ENCODE assay signal across 11 cellular contexts in the genomic region with DNA sequence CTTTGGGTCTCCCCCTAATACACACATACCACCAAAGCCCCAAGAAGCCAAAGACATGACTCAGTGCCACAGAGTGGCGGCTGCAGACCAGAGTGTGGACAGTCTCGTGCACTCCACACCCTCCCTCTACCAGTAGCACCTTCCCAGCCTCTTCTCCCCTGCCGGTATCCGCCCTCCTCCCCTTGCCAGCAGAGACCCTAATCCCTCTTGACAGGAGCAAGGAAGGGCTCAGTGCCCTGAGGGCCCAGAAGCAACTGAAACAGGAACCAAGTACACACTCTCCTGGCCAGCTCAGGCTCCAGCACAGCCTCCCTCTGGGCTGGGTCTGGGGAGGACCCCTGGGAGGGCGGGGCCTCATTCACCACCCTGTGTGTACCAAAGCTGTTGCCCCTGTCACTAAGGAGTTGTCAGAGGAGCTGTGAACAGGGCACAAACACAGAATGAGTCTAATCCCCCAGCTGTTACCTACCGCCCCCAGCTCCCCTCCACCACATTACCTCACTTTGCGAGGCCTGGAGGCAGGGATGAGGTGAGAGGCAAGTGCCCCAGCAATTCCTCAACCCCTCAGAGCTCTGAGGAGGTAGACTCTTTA. TPM values are rescaled to one million over a fixed set of nuclear protein-coding genes. Genes with fewer than 3 reads are reported as not detected.
DNase-seq lines count a peak whose midpoint lies in the region; ATAC-seq and TF ChIP-seq lines count a peak whose summit lies in the region.
"Had no signal": no experiment of that assay in that cellular context is flagged by ENCODE, and none has a peak within 500 bp of the region (broad histone marks: within the 10 kb centered on the region; RNA-seq: fewer than 3 reads in every experiment).

No MANE protein-coding gene starts in this region.

- H3K4me1 Mint-ChIP-seq in stimulated activated naive CD8-positive, alpha-beta T cell treated with anti-CD3 and anti-CD28 coated beads, Interleukin-15, Interleukin-2, amounts not matched to agents 100 ng/mL and 50 ng/mL, for 24 hours (ENCODE audit: low read depth), result peaks cover 20% of the 10 kb centered on the region
- H3K4me1 Mint-ChIP-seq in nephron progenitor cell, result peaks cover 74% of the 10 kb centered on the region

- peaks cover 38% of the 10 kb centered on the region for H3K36me3 Mint-ChIP-seq in stimulated activated naive CD8-positive, alpha-beta T cell treated with anti-CD3 and anti-CD28 coated beads, Interleukin-15, Interleukin-2, amounts not matched to agents 100 ng/mL and 50 ng/mL, for 24 hours (ENCODE audit: low read depth)
- H3K36me3 Mint-ChIP-seq in nephron progenitor cell (ENCODE audit: low read depth), result peaks cover 19% of the 10 kb centered on the region

- H3K27me3 ChIP-seq in dorsolateral prefrontal cortex, result no peaks in the 10 kb centered on the region

- H3K27ac Mint-ChIP-seq in stimulated activated naive CD8-positive, alpha-beta T cell treated with anti-CD3 and anti-CD28 coated beads, Interleukin-15, Interleukin-2, amounts not matched to agents 100 ng/mL and 50 ng/mL, for 24 hours, result peak overlapping the region; percentile 49
- H3K27ac Mint-ChIP-seq in nephron progenitor cell, result peak overlapping the region; percentile 26

- no peaks in the 10 kb centered on the region for H3K9me3 Mint-ChIP-seq in stimulated activated naive CD8-positive, alpha-beta T cell treated with anti-CD3 and anti-CD28 coated beads, Interleukin-15, Interleukin-2, amounts not matched to agents 100 ng/mL and 50 ng/mL, for 24 hours
- no peaks in the 10 kb centered on the region for H3K9me3 Mint-ChIP-seq in nephron progenitor cell

- DNase-seq in stimulated activated naive CD8-positive, alpha-beta T cell treated with anti-CD3 and anti-CD28 coated beads, Interleukin-15, Interleukin-2, amounts not matched to agents 100 U/mL and 50 U/mL, for 24 hours, result no peak
- DNase-seq in dorsolateral prefrontal cortex, result peak in 1 of 10 donors; percentile 16
- no peak for DNase-seq in nephron progenitor cell
- DNase-seq in NCI-H1417 (lab: John Stamatoyannopoulos, UW), result no peak
- DNase-seq in foreskin melanocyte, result no peak
- no peak for DNase-seq in NK-92 treated with Interleukin-12 subunit alpha and Interleukin-12 subunit beta, amount 100 ng/mL, for 24 hours (lab: John Stamatoyannopoulos, UW)
- DNase-seq: activated naive CD4-positive, alpha-beta T cell treated with Interleukin-2 at 50 U/mL for 16 hours; RPMI8226 had no signal

- ATAC-seq in stimulated activated naive CD8-positive, alpha-beta T cell treated with anti-CD3 and anti-CD28 coated beads, Interleukin-15, Interleukin-2, amounts not matched to agents 100 U/mL and 50 U/mL, for 24 hours, result no peak
- no peak for ATAC-seq in GM21447 (IDR thresholded peaks at IDR 0.05; ENCODE audit: unreplicated experiment)

- peak overlapping the region in 41 of 59 donors; percentile 1 to 83 (median 57) for H3K27ac ChIP-seq in dorsolateral prefrontal cortex

- H3K4me3 ChIP-seq in dorsolateral prefrontal cortex, result no peak overlapping the region

- H3K27me3 Mint-ChIP-seq in stimulated activated naive CD8-positive, alpha-beta T cell treated with anti-CD3 and anti-CD28 coated beads, Interleukin-15, Interleukin-2, amounts not matched to agents 100 ng/mL and 50 ng/mL, for 24 hours, result no peaks in the 10 kb centered on the region
- peaks cover 3% of the 10 kb centered on the region for H3K27me3 Mint-ChIP-seq in nephron progenitor cell (ENCODE audit: low read depth, poor library complexity)

- intact Hi-C loops in dorsolateral prefrontal cortex (cut with DNase I), result loop anchor here in 1 of 2 donors (10.0 kb wide), 1 partner anchor 224 kb away; a partner anchor contains a TSS

- no peak overlapping the region for H3K4me3 Mint-ChIP-seq in stimulated activated naive CD8-positive, alpha-beta T cell treated with anti-CD3 and anti-CD28 coated beads, Interleukin-15, Interleukin-2, amounts not matched to agents 100 ng/mL and 50 ng/mL, for 24 hours
- no peak overlapping the region for H3K4me3 Mint-ChIP-seq in nephron progenitor cell

- no peak for TF ChIP-seq CTCF in dorsolateral prefrontal cortex (IDR thresholded peaks at IDR 0.05 in 54 of 56, conservative IDR thresholded peaks at IDR 0.05 in 2 of 56; ENCODE audit: low read depth in 1 of 56, partially characterized antibody in 56 of 56)
- TF ChIP-seq CTCF in nephron progenitor cell (IDR thresholded peaks at IDR 0.05), result no peak

RNA-seq across cellular contexts. Expression of a gene that starts 8.2 kb away (rescaled TPM):
- total RNA-seq in dorsolateral prefrontal cortex, result 100 to 1,000 TPM in 119 of 120 experiments, 10 to 100 TPM in 1; 74.6 to 263 (median 181) TPM

RNA-seq across cellular contexts. Expression of a gene that starts 21.1 kb away (rescaled TPM):
- total RNA-seq in dorsolateral prefrontal cortex, result 100 to 1,000 TPM in 57 of 120 experiments, 10 to 100 TPM in 63; 51.8 to 194 (median 96.4) TPM

RNA-seq across cellular contexts. Expression of a gene that starts 26.5 kb away (rescaled TPM):
- 10 to 100 TPM in 119 of 120 experiments, 1 to 10 TPM in 1; 9.9 to 54.8 (median 21.6) TPM for total RNA-seq in dorsolateral prefrontal cortex

RNA-seq across cellular contexts. Expression of a gene that starts 32.3 kb away (rescaled TPM):
- under 1 TPM in 4 of 120 experiments, not detected in 116; 0.20 to 0.47 (median 0.30) TPM for total RNA-seq in dorsolateral prefrontal cortex
- total RNA-seq: renal cortical epithelial cell had no signal
